ENCODE assay signal across 23 cellular contexts in genomic region chr14:93525691-93526451, GRCh38.
DNase-seq lines count a peak whose midpoint lies in the region; ATAC-seq and TF ChIP-seq lines count a peak whose summit lies in the region.
"Had no signal": no experiment of that assay in that cellular context is flagged by ENCODE, and none has a peak within 500 bp of the region (broad histone marks: within the 10 kb centered on the region; RNA-seq: fewer than 3 reads in every experiment).

No MANE protein-coding gene starts in this region.

- H3K4me1 ChIP-seq in adipocyte (ENCODE audit: control insufficient read depth, insufficient read depth, low read length) = peaks cover 18% of the 10 kb centered on the region
- H3K4me1 ChIP-seq: left ventricle myocardium inferior, uterus had no signal

- H3K36me3 ChIP-seq in adipocyte (ENCODE audit: control insufficient read depth, insufficient read depth, low read length, severe bottlenecking) = no peaks in the 10 kb centered on the region
- H3K36me3 ChIP-seq: left ventricle myocardium inferior, thoracic aorta, uterus had no signal

- ATAC-seq in HG03135 (IDR thresholded peaks at IDR 0.05; ENCODE audit: unreplicated experiment) (no peak), GM18498 (IDR thresholded peaks at IDR 0.05; ENCODE audit: unreplicated experiment) (no peak)
- ATAC-seq: activated CD8-positive, alpha-beta T cell treated with anti-CD3 and anti-CD28 coated beads for 36 hours; activated T-helper 17 cell treated with anti-CD3 and anti-CD28 coated beads, Interleukin-2, amount 50 U/mL, for 72 hours; stimulated activated naive CD8-positive, alpha-beta T cell treated with anti-CD3 and anti-CD28 coated beads, Interleukin-15, Interleukin-2, amounts not matched to agents 100 U/mL and 50 U/mL, for 24 hours; T-cell had no signal

- no peaks in the 10 kb centered on the region for H3K27me3 ChIP-seq in adipocyte (replicated peaks; ENCODE audit: control insufficient read depth, insufficient read depth, low read length)
- H3K27me3 ChIP-seq: uterus had no signal

- H3K9ac ChIP-seq in adipocyte (ENCODE audit: low read length) = no peak overlapping the region

- DNase-seq in HS-5 (ENCODE audit: low read depth) (peak; percentile 42), adipocyte (ENCODE audit: low read depth) (peak; percentile 11), fibroblast of the aortic adventitia (ENCODE audit: low read depth) (peak; percentile 77), stromal cell of bone marrow (ENCODE audit: low read depth) (peak; percentile 82)
- no peak for DNase-seq in stimulated activated CD8-positive, alpha-beta memory T cell treated with anti-CD3 and anti-CD28 coated beads, Interleukin-4, amount 100 ng/mL, for 48 hours
- DNase-seq: activated CD8-positive, alpha-beta T cell treated with anti-CD3 and anti-CD28 coated beads for 36 hours; CD4-positive, alpha-beta T cell; central memory CD4-positive, alpha-beta T cell; H9; immature natural killer cell; left ventricle myocardium inferior; naive B cell; NCI-H1105 treated with DMSO at 0.1 percent for 48 hours; NCI-H2029; NCI-H526 treated with DMSO at 0.1 percent for 48 hours; nucleus accumbens; stimulated activated naive CD8-positive, alpha-beta T cell treated with anti-CD3 and anti-CD28 coated beads, Interleukin-15, Interleukin-2, amounts not matched to agents 100 U/mL and 50 U/mL, for 24 hours; T-cell; uterus had no signal

- peaks cover 7% of the 10 kb centered on the region for H3K9me3 ChIP-seq in adipocyte (ENCODE audit: control insufficient read depth, low read length)
- H3K9me3 ChIP-seq: uterus had no signal

- H3K4me3 ChIP-seq in adipocyte (ENCODE audit: low read length) = no peak overlapping the region
- H3K4me3 ChIP-seq in fibroblast of the aortic adventitia (ENCODE audit: low read depth, low read length) = no peak overlapping the region
- H3K4me3 ChIP-seq: left ventricle myocardium inferior, thoracic aorta, uterus had no signal

- no peak for TF ChIP-seq CTCF in fibroblast of the aortic adventitia (IDR thresholded peaks at IDR 0.05; ENCODE audit: insufficient read depth, low read length)
